Comparison of ENCODE assay signal across 35 cellular contexts in genomic region chr14:36397357-36397756, GRCh38.
DNase-seq lines count a peak whose midpoint lies in the region; ATAC-seq, FAIRE-seq and TF ChIP-seq lines count a peak whose summit lies in the region.
"Had no signal": no experiment of that assay in that cellular context is flagged by ENCODE, and none has a peak within 500 bp of the region (broad histone marks: within the 10 kb centered on the region; RNA-seq: fewer than 3 reads in every experiment).

No MANE protein-coding gene starts in this region.

- no peak for FAIRE-seq in HepG2 (lab: Jason Lieb, UNC)
- FAIRE-seq: A204.1, A549, D721Med had no signal

- CTCF ChIA-PET in HepG2 (lab: Yijun Ruan, JAX; ENCODE audit: low intra/inter-chr PET ratio, low total read pairs) = no interaction called here

- no peak overlapping the region for H3K9ac ChIP-seq in HepG2 (ENCODE audit: insufficient read depth, low read depth, low read length)
- H3K9ac ChIP-seq: BLaER1; BLaER1 treated with 17β-estradiol and CSF1 and Interleukin-3, amounts not matched to agents 10 nM and 100 nM had no signal

- no peaks in the 10 kb centered on the region for H3K79me2 ChIP-seq in HepG2 (ENCODE audit: insufficient read depth, low read length)

- no peak for TF ChIP-seq RAD21 in HepG2 (CRISPR knock-in tag; IDR thresholded peaks at IDR 0.05)

- no peak overlapping the region for H3K27ac ChIP-seq in right lobe of liver
- H3K27ac ChIP-seq in HepG2 (ENCODE audit: extremely low read length, insufficient read depth, low read length) = no peak overlapping the region
- H3K27ac ChIP-seq in VCaP = peak overlapping the region; percentile 61; the same call in 1 of the 2 replicates
- H3K27ac ChIP-seq in lower lobe of right lung = peak overlapping the region; percentile 51
- no peak overlapping the region for H3K27ac ChIP-seq in tibial artery
- H3K27ac ChIP-seq: 22Rv1; A549; BLaER1; BLaER1 treated with 17β-estradiol and CSF1 and Interleukin-3, amounts not matched to agents 10 nM and 100 nM; C4-2B had no signal

- H3K36me3 ChIP-seq in right lobe of liver (no peaks in the 10 kb centered on the region), HepG2 (replicated peaks in 1 of 2; ENCODE audit: control insufficient read depth in 1 of 2, insufficient read depth in 2 of 2, low read length in 2 of 2) (no peaks in the 10 kb centered on the region), lower lobe of right lung (no peaks in the 10 kb centered on the region), MG63 (no peaks in the 10 kb centered on the region), tibial artery (no peaks in the 10 kb centered on the region)
- H3K36me3 ChIP-seq: BE2C; BLaER1; BLaER1 treated with 17β-estradiol and CSF1 and Interleukin-3, amounts not matched to agents 10 nM and 100 nM had no signal

- BruUV-seq in HepG2 (replicated peaks; lab: Mats Ljungman, UMichigan) = no TSS peak

- H4K20me1 ChIP-seq in HepG2 (ENCODE audit: insufficient read depth, low read length) = no peaks in the 10 kb centered on the region
- H4K20me1 ChIP-seq: BLaER1; BLaER1 treated with 17β-estradiol and CSF1 and Interleukin-3, amounts not matched to agents 10 nM and 100 nM had no signal

- ATAC-seq in right lobe of liver = peak in 3 of 4 donors; percentile 40 to 62 (median 42)
- no peak for ATAC-seq in HepG2
- peak; percentile 55 for ATAC-seq in left lobe of liver
- ATAC-seq in lower lobe of right lung = no peak
- ATAC-seq: A549; CD8-positive, alpha-beta T cell had no signal

- H2AFZ ChIP-seq in HepG2 (ENCODE audit: low read length) = no peak overlapping the region

- in situ Hi-C loops in HepG2 (cut with HindIII; ENCODE audit: extremely low pct_ligation_motif_present, low pct_unique_long_range_greater_than_20kb) = no loop called here

- intact Hi-C loops in right lobe of liver (cut with DNase I) = no loop called here
- intact Hi-C loops in HepG2 (cut with micrococcal nuclease; ENCODE audit: unreplicated experiment) = no loop called here
- intact Hi-C loops in lower lobe of right lung (cut with DNase I) = no loop called here
- intact Hi-C loops in tibial artery (cut with DNase I; ENCODE audit: low total_unique reads) = no loop called here

- no peak for TF ChIP-seq POLR2A in right lobe of liver (IDR thresholded peaks at IDR 0.05)
- no peak for TF ChIP-seq POLR2A in HepG2 (IDR thresholded peaks at IDR 0.05; ENCODE audit: insufficient read depth in 1 of 2, low read depth in 2 of 2, low read length in 2 of 2)

- H3K4me3 ChIP-seq in right lobe of liver (no peak overlapping the region), HepG2 (replicated peaks in 1 of 3; ENCODE audit: insufficient read depth in 1 of 3, low read depth in 2 of 3, low read length in 3 of 3) (no peak overlapping the region), lower lobe of right lung (no peak overlapping the region), MG63 (no peak overlapping the region), tibial artery (no peak overlapping the region)
- H3K4me3 ChIP-seq: A549; BLaER1; BLaER1 treated with 17β-estradiol and CSF1 and Interleukin-3, amounts not matched to agents 10 nM and 100 nM had no signal

- no peak for DNase-seq in right lobe of liver
- DNase-seq in HepG2 (ENCODE audit: low spot score) = no peak
- no peak for DNase-seq in left lobe of liver (ENCODE audit: low spot score)
- no peak for DNase-seq in lower lobe of right lung
- no peak for DNase-seq in NCI-H345 treated with DMSO at 0.1 percent for 48 hours (lab: John Stamatoyannopoulos, UW; ENCODE audit: unreplicated experiment)
- DNase-seq in MG63 = no peak
- no peak for DNase-seq in tibial artery
- DNase-seq: 8988T; ACHN; AML-193; BE2C; C1 segment of cervical spinal cord; Caco-2; Calu3; CD4-positive, alpha-beta memory T cell; CD4-positive, alpha-beta T cell; CD4-positive, CD25-positive, alpha-beta regulatory T cell; CD8-positive, alpha-beta memory T cell; CD8-positive, alpha-beta T cell; COR-L47; DMS 273 treated with DMSO at 0.1 percent for 48 hours; DMS153; DMS53; DMS79; DMS79 treated with DMSO at 0.1 percent for 48 hours; DND-41; EL had no signal

- peaks cover 0 to 5% (median 0%) of the 10 kb centered on the region in 4 donors for H3K9me3 ChIP-seq in right lobe of liver
- no peaks in the 10 kb centered on the region for H3K9me3 ChIP-seq in HepG2 (ENCODE audit: low read length)
- H3K9me3 ChIP-seq in lower lobe of right lung = no peaks in the 10 kb centered on the region
- no peaks in the 10 kb centered on the region for H3K9me3 ChIP-seq in MG63
- H3K9me3 ChIP-seq in tibial artery = peaks cover 0 to 6% (median 0%) of the 10 kb centered on the region in 3 donors
- H3K9me3 ChIP-seq: A549, BE2C, BLaER1, Caco-2 had no signal

- POLR2A ChIA-PET in HepG2 (lab: Yijun Ruan, JAX) = no interaction called here

- H3K4me2 ChIP-seq in HepG2 (ENCODE audit: low read depth, low read length) = no peak overlapping the region
- H3K4me2 ChIP-seq: A549; BLaER1; BLaER1 treated with 17β-estradiol and CSF1 and Interleukin-3, amounts not matched to agents 10 nM and 100 nM had no signal

- TF ChIP-seq EP300 in HepG2 (IDR thresholded peaks at IDR 0.05; ENCODE audit: low read depth in 2 of 2, low read length in 2 of 2) (no peak), HepG2 (CRISPR knock-in tag; IDR thresholded peaks at IDR 0.05; ENCODE audit: borderline replicate concordance) (no peak)

- TF ChIP-seq CTCF in right lobe of liver (IDR thresholded peaks at IDR 0.05) = no peak
- no peak for TF ChIP-seq CTCF in HepG2 (CRISPR knock-in tag; IDR thresholded peaks at IDR 0.05)
- no peak for TF ChIP-seq CTCF in VCaP (conservative IDR thresholded peaks at IDR 0.05)
- TF ChIP-seq CTCF in lower lobe of right lung (IDR thresholded peaks at IDR 0.05) = no peak
- no peak for TF ChIP-seq CTCF in tibial artery (IDR thresholded peaks at IDR 0.05)

- H3K27me3 ChIP-seq in right lobe of liver = no peaks in the 10 kb centered on the region
- H3K27me3 ChIP-seq in HepG2 (ENCODE audit: control insufficient read depth in 1 of 2, insufficient read depth in 2 of 2, low read length in 2 of 2) = no peaks in the 10 kb centered on the region
- H3K27me3 ChIP-seq in lower lobe of right lung (ENCODE audit: low read depth) = no peaks in the 10 kb centered on the region
- H3K27me3 ChIP-seq in MG63 = no peaks in the 10 kb centered on the region
- no peaks in the 10 kb centered on the region for H3K27me3 ChIP-seq in tibial artery
- H3K27me3 ChIP-seq: BLaER1; BLaER1 treated with 17β-estradiol and CSF1 and Interleukin-3, amounts not matched to agents 10 nM and 100 nM had no signal

- H3K4me1 ChIP-seq in right lobe of liver = peaks cover 0 to 16% (median 2%) of the 10 kb centered on the region in 4 donors
- H3K4me1 ChIP-seq in HepG2 (ENCODE audit: insufficient read depth, low read length) = no peaks in the 10 kb centered on the region
- H3K4me1 ChIP-seq in lower lobe of right lung = no peaks in the 10 kb centered on the region
- H3K4me1 ChIP-seq in tibial artery = no peaks in the 10 kb centered on the region
- H3K4me1 ChIP-seq: A549, BE2C, BLaER1 had no signal

TF ChIP-seq in HepG2, 621 proteins besides CTCF, POLR2A, EP300 and RAD21 (continues in another document):
- TF ChIP-seq ERF (CRISPR knock-in tag; IDR thresholded peaks at IDR 0.05) = no peak
- no peak for TF ChIP-seq USF2 (IDR thresholded peaks at IDR 0.05; ENCODE audit: low read depth, low read length)
- TF ChIP-seq USF2 (CRISPR knock-in tag; IDR thresholded peaks at IDR 0.05; ENCODE audit: borderline replicate concordance) = no peak
- no peak for TF ChIP-seq CENPT (CRISPR knock-in tag; IDR thresholded peaks at IDR 0.05; ENCODE audit: low read depth)
- no peak for TF ChIP-seq MTF2 (CRISPR knock-in tag; IDR thresholded peaks at IDR 0.05; ENCODE audit: borderline replicate concordance)
- TF ChIP-seq ATAD3A (CRISPR knock-in tag; IDR thresholded peaks at IDR 0.05) = no peak
- TF ChIP-seq TFDP2 (CRISPR knock-in tag; IDR thresholded peaks at IDR 0.05) = no peak

Comparison
In these comparisons a context has a peak if more than half of its experiments do, and no peak if none do; other contexts are left out.
1. ATAC-seq: peak in right lobe of liver (3 of 4) and left lobe of liver (single experiment); none in HepG2 (single experiment) and lower lobe of right lung (0 of 2).
2. H3K27ac ChIP-seq: peak in VCaP (single experiment) and lower lobe of right lung (single experiment); none in right lobe of liver (0 of 3), HepG2 (single experiment) and tibial artery (0 of 2).